ENCODE assay signal across 1 cellular context in the genomic region with DNA sequence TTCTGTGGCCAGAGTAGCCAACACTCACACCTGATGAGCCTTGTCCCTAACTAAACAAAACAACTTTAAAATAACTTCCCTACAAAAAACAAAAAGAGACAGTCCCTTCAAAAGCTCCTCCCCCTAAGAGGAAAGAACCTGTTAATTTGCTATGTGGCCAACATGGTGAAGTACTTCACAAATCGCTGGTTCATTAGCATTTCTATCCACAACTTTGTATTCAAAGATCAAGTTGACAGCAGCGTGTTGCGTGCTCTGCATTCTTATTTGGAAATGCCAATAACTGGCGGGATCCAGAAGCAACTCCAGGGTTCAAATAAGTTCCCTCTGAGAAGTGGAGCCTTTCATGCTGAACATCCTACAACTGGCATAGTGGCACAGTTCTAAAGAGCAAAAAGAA.
A peak's percentile ranks its signal among the peaks of the same experiment; 100 is the strongest.
TF ChIP-seq lines count a peak whose summit lies in the region.

No MANE protein-coding gene starts in this region.

TF ChIP-seq in H1, 55 proteins besides CTCF, POLR2A, EP300 and RAD21 (continued from another document):
- peak; percentile 76 for TF ChIP-seq NANOG (IDR thresholded peaks at IDR 0.05; ENCODE audit: insufficient read depth, low read depth, low read length, poor library complexity, severe bottlenecking)
- no peak for TF ChIP-seq ZNF274 (IDR thresholded peaks at IDR 0.05; ENCODE audit: borderline replicate concordance, extremely low read depth, low read length)
- TF ChIP-seq JUN (IDR thresholded peaks at IDR 0.05; ENCODE audit: low read depth, low read length) = no peak
